16 cellular contexts compared by ENCODE assay signal in genomic region chr22:16949561-16949960, GRCh38. TPM values are rescaled to one million over a fixed set of nuclear protein-coding genes. Genes with fewer than 3 reads are reported as not detected.
A peak's percentile ranks its signal among the peaks of the same experiment; 100 is the strongest.
DNase-seq lines count a peak whose midpoint lies in the region; ATAC-seq and TF ChIP-seq lines count a peak whose summit lies in the region.
"Had no signal": no experiment of that assay in that cellular context is flagged by ENCODE, and none has a peak within 500 bp of the region (broad histone marks: within the 10 kb centered on the region; RNA-seq: fewer than 3 reads in every experiment).

No MANE protein-coding gene starts in this region.

- H4K20me1 ChIP-seq in GM23338 (replicated peaks; ENCODE audit: insufficient read depth): no peaks in the 10 kb centered on the region

- no peak overlapping the region for H3K4me2 ChIP-seq in GM23338

- no peaks in the 10 kb centered on the region; the same call in 1 of the 2 replicates for H3K27me3 ChIP-seq in GM23338 (ENCODE audit: insufficient read depth)

- H3K36me3 Mint-ChIP-seq in activated CD4-positive, alpha-beta T cell treated with anti-CD3 and anti-CD28 coated beads for 36 hours (ENCODE audit: low read depth): no peaks in the 10 kb centered on the region
- H3K36me3 Mint-ChIP-seq in GM23338 (ENCODE audit: low read depth): no peaks in the 10 kb centered on the region; the same call in 2 of the 3 replicates
- H3K36me3 Mint-ChIP-seq: type B pancreatic cell had no signal

- no peak overlapping the region for H2AFZ ChIP-seq in GM23338

- H3K27ac ChIP-seq in GM23338 (ENCODE audit: low read depth): no peak overlapping the region

- no peaks in the 10 kb centered on the region for H3K9me3 ChIP-seq in mucosa of descending colon

- peaks cover 13% of the 10 kb centered on the region for H3K4me1 Mint-ChIP-seq in activated CD4-positive, alpha-beta T cell treated with anti-CD3 and anti-CD28 coated beads for 36 hours
- H3K4me1 Mint-ChIP-seq in GM23338: no peaks in the 10 kb centered on the region

- intact Hi-C loops in activated CD4-positive, alpha-beta T cell treated with anti-CD3 and anti-CD28 coated beads for 36 hours (cut with DNase I, micrococcal nuclease): no loop called here
- intact Hi-C loops in mucosa of descending colon (cut with DNase I, micrococcal nuclease): no loop called here

- no peaks in the 10 kb centered on the region for H3F3A ChIP-seq in GM23338 (replicated peaks; ENCODE audit: low read depth)

- no peaks in the 10 kb centered on the region for H3K9me3 Mint-ChIP-seq in activated CD4-positive, alpha-beta T cell treated with anti-CD3 and anti-CD28 coated beads for 36 hours (ENCODE audit: low read depth)
- H3K9me3 Mint-ChIP-seq in GM23338: peaks cover 66% of the 10 kb centered on the region
- H3K9me3 Mint-ChIP-seq: type B pancreatic cell had no signal

- H3K79me2 ChIP-seq in GM23338 (replicated peaks; ENCODE audit: insufficient read depth): no peaks in the 10 kb centered on the region

- no peaks in the 10 kb centered on the region for H3K27me3 Mint-ChIP-seq in activated CD4-positive, alpha-beta T cell treated with anti-CD3 and anti-CD28 coated beads for 36 hours
- peaks cover 9% of the 10 kb centered on the region for H3K27me3 Mint-ChIP-seq in GM23338 (ENCODE audit: insufficient read depth, low read depth, poor library complexity)
- H3K27me3 Mint-ChIP-seq: type B pancreatic cell had no signal

- H3K4me1 ChIP-seq in GM23338 (ENCODE audit: insufficient read depth): no peaks in the 10 kb centered on the region
- no peaks in the 10 kb centered on the region for H3K4me1 ChIP-seq in mucosa of descending colon (ENCODE audit: low read depth)

- no peak overlapping the region for H3K4me3 Mint-ChIP-seq in activated CD4-positive, alpha-beta T cell treated with anti-CD3 and anti-CD28 coated beads for 36 hours
- no peak overlapping the region for H3K4me3 Mint-ChIP-seq in GM23338
- H3K4me3 Mint-ChIP-seq: type B pancreatic cell had no signal

- H3K4me3 ChIP-seq in GM23338 (no peak overlapping the region), mucosa of descending colon (no peak overlapping the region)

- POLR2A ChIA-PET in activated CD4-positive, alpha-beta T cell treated with anti-CD3 and anti-CD28 coated beads for 36 hours (lab: Charles Lee): no interaction called here

- peak; percentile 99 for ATAC-seq in activated CD4-positive, alpha-beta T cell treated with anti-CD3 and anti-CD28 coated beads for 36 hours
- ATAC-seq in GM18520 (IDR thresholded peaks at IDR 0.05; ENCODE audit: unreplicated experiment): peak; percentile 58
- ATAC-seq in GM23338: no peak
- no peak for ATAC-seq in mucosa of descending colon
- ATAC-seq: left colon had no signal

- H3K9me2 ChIP-seq in GM23338 (ENCODE audit: insufficient read depth): peaks cover 4% of the 10 kb centered on the region; the same call in 1 of the 2 replicates

- no peaks in the 10 kb centered on the region for H3K36me3 ChIP-seq in GM23338 (ENCODE audit: insufficient read depth)
- no peaks in the 10 kb centered on the region for H3K36me3 ChIP-seq in mucosa of descending colon (ENCODE audit: low read depth)

- TF ChIP-seq CTCF in GM23338 (conservative IDR thresholded peaks at IDR 0.05; ENCODE audit: low read depth in 2 of 2) (no peak), mucosa of descending colon (IDR thresholded peaks at IDR 0.05) (no peak)

- CTCF ChIA-PET in activated CD4-positive, alpha-beta T cell treated with anti-CD3 and anti-CD28 coated beads for 36 hours (lab: Charles Lee): interaction anchor here (0.6 to 0.7 kb wide), 2 partner anchors 109 to 111 kb away, joined by 3 to 4 read pairs; no protein-coding TSS in a partner anchor

- peak; percentile 57 for DNase-seq in activated CD4-positive, alpha-beta T cell treated with anti-CD3 and anti-CD28 coated beads for 36 hours
- no peak for DNase-seq in activated CD4-positive, alpha-beta T cell treated with anti-CD3 and anti-CD28 coated beads, Interleukin-2, amount 50 U/mL, for 4 hours
- DNase-seq in RKO (ENCODE audit: low spot score) (peak; percentile 2), pons (ENCODE audit: low spot score) (peak; percentile 16), NCI-H1694 treated with DMSO at 0.1 percent for 48 hours (lab: John Stamatoyannopoulos, UW) (no peak), GM23338 (ENCODE audit: low spot score) (no peak), mucosa of descending colon (no peak)
- DNase-seq: effector CD4-positive, alpha-beta T cell; Kasumi-1; left colon had no signal

- H3K27ac Mint-ChIP-seq in activated CD4-positive, alpha-beta T cell treated with anti-CD3 and anti-CD28 coated beads for 36 hours: peak overlapping the region; percentile 60
- H3K27ac Mint-ChIP-seq in GM23338: no peak overlapping the region
- H3K27ac Mint-ChIP-seq: type B pancreatic cell had no signal

TF ChIP-seq in GM23338, 12 proteins besides CTCF, POLR2A, EP300 and RAD21:
- TF ChIP-seq POLR2AphosphoS5 (IDR thresholded peaks at IDR 0.05; ENCODE audit: low read depth) (no peak), NANOG (IDR thresholded peaks at IDR 0.05; ENCODE audit: borderline replicate concordance) (no peak), ZNF462 (CRISPR knock-in tag; IDR thresholded peaks at IDR 0.05) (no peak), ETS1 (IDR thresholded peaks at IDR 0.05) (no peak)

RNA-seq across cellular contexts. Expression of gene GAB4, which starts 58.5 kb away (rescaled TPM):
- total RNA-seq in activated CD4-positive, alpha-beta T cell treated with anti-CD3 and anti-CD28 coated beads for 36 hours: not detected
- total RNA-seq in GM23338 (2014; rRNA removed; shearing (Covaris generic)): 1.5 and 2.7 TPM in 2 replicates
- 0.37 and 1.7 TPM in 2 replicates for polyA plus RNA-seq in GM23338 (2016; fragmentation: Nextera tagmentation; extraction: Ambion mirVana)
- total RNA-seq in mucosa of descending colon: not detected
- total RNA-seq: A673; left colon; skeletal muscle tissue; T-helper 1 cell treated with Interleukin-12 subunit alpha and Interleukin-12 subunit beta and Interleukin-4 antibody, amounts not matched to agents 30 ng/mL and 1 ng/mL, for 36 hours had no signal
- polyA plus RNA-seq: neural cell had no signal

Comparison
In these comparisons a context has a peak if more than half of its experiments do, and no peak if none do; other contexts are left out.
1. DNase-seq: peak in activated CD4-positive, alpha-beta T cell treated with anti-CD3 and anti-CD28 coated beads for 36 hours (single experiment), RKO (single experiment) and pons (single experiment); none in activated CD4-positive, alpha-beta T cell treated with anti-CD3 and anti-CD28 coated beads, Interleukin-2, amount 50 U/mL, for 4 hours (0 of 2), NCI-H1694 treated with DMSO at 0.1 percent for 48 hours (single experiment), GM23338 (single experiment) and mucosa of descending colon (0 of 3).
2. ATAC-seq: peak in activated CD4-positive, alpha-beta T cell treated with anti-CD3 and anti-CD28 coated beads for 36 hours (single experiment) and GM18520 (single experiment); none in GM23338 (single experiment) and mucosa of descending colon (single experiment).